9 cellular contexts compared by ENCODE assay signal in the genomic region with DNA sequence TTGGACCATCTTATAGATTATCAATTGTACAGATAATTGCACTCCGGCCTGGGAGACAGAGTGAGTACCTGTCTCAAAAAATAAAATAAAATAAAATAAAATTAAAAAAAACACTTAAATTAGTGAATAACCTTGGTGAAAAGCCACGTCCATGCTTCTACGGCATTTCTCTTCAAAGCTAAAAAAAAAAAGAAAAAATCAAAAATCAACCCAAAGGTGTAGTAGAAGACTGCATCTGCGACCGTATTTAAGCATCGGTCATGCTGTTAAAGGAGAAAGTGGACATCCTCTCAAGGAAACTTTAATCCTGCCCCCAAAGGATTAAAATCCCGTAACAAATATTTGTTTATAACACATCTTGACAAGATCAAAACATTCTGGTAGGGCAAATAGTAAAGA. TPM values are rescaled to one million over a fixed set of nuclear protein-coding genes. Genes with fewer than 3 reads are reported as not detected.
A peak's percentile ranks its signal among the peaks of the same experiment; 100 is the strongest.
DNase-seq lines count a peak whose midpoint lies in the region; ATAC-seq, FAIRE-seq and TF ChIP-seq lines count a peak whose summit lies in the region.
"Had no signal": no experiment of that assay in that cellular context is flagged by ENCODE, and none has a peak within 500 bp of the region (broad histone marks: within the 10 kb centered on the region; RNA-seq: fewer than 3 reads in every experiment).

No MANE protein-coding gene starts in this region.

- H3K4me1 Mint-ChIP-seq in T-helper 1 cell treated with Interleukin-12 subunit alpha and Interleukin-12 subunit beta and Interleukin-4 antibody, amounts not matched to agents 30 μg/mL and 1 μg/mL, for 36 hours (ENCODE audit: low read depth) = peaks cover 37% of the 10 kb centered on the region
- peaks cover 40% of the 10 kb centered on the region for H3K4me1 Mint-ChIP-seq in activated naive CD8-positive, alpha-beta T cell treated with anti-CD3 and anti-CD28 coated beads, Interleukin-2, amount 10 ng/mL, durations not matched to agents 7 days and 5 days

- H3K27me3 ChIP-seq in keratinocyte (ENCODE audit: control insufficient read depth, extremely low read depth, insufficient read depth, low read length) = no peaks in the 10 kb centered on the region

- peak overlapping the region; percentile 79 for H3K4me3 Mint-ChIP-seq in T-helper 1 cell treated with Interleukin-12 subunit alpha and Interleukin-12 subunit beta and Interleukin-4 antibody, amounts not matched to agents 30 μg/mL and 1 μg/mL, for 36 hours
- peak overlapping the region; percentile 96 for H3K4me3 Mint-ChIP-seq in activated naive CD8-positive, alpha-beta T cell treated with anti-CD3 and anti-CD28 coated beads, Interleukin-2, amount 10 ng/mL, durations not matched to agents 7 days and 5 days

- no peaks in the 10 kb centered on the region for H3K9me1 ChIP-seq in keratinocyte (ENCODE audit: control insufficient read depth, extremely low read depth, insufficient read depth, low read length)

- no peak for TF ChIP-seq CTCF in keratinocyte (optimal IDR thresholded peaks at IDR 0.05 in 1 of 3, IDR thresholded peaks at IDR 0.05 in 1 of 3, conservative IDR thresholded peaks at IDR 0.05 in 1 of 3; ENCODE audit: extremely low read depth in 1 of 3, insufficient read depth in 2 of 3, low read length in 3 of 3)

- DNase-seq in T-helper 1 cell (no peak), keratinocyte (ENCODE audit: low read depth, low spot score) (no peak), substantia nigra (lab: John Stamatoyannopoulos, UW) (no peak), superior temporal gyrus (ENCODE audit: extremely low spot score) (no peak), DMS114 treated with DMSO at 0.1 percent for 48 hours (lab: John Stamatoyannopoulos, UW; ENCODE audit: unreplicated experiment) (no peak), NCI-H524 (lab: John Stamatoyannopoulos, UW) (no peak)
- no peak for DNase-seq in activated naive CD8-positive, alpha-beta T cell treated with anti-CD3 and anti-CD28 coated beads, Interleukin-2, amount 10 ng/mL, durations not matched to agents 7 days and 5 days

- H3K36me3 Mint-ChIP-seq in T-helper 1 cell treated with Interleukin-12 subunit alpha and Interleukin-12 subunit beta and Interleukin-4 antibody, amounts not matched to agents 30 μg/mL and 1 μg/mL, for 36 hours (ENCODE audit: low read depth) = peaks cover 33% of the 10 kb centered on the region
- H3K36me3 Mint-ChIP-seq in activated naive CD8-positive, alpha-beta T cell treated with anti-CD3 and anti-CD28 coated beads, Interleukin-2, amount 10 ng/mL, durations not matched to agents 7 days and 5 days = peaks cover 34% of the 10 kb centered on the region

- peak overlapping the region; percentile 63 for H3K4me2 ChIP-seq in keratinocyte (ENCODE audit: control insufficient read depth, extremely low read depth, insufficient read depth, low read depth, low read length)

- peak overlapping the region; percentile 93 for H3K9ac ChIP-seq in keratinocyte (ENCODE audit: control insufficient read depth, extremely low read depth, insufficient read depth, low read length)

- peak overlapping the region; percentile 52 for H2AFZ ChIP-seq in keratinocyte (ENCODE audit: control insufficient read depth, low read length)

- POLR2A ChIA-PET in activated naive CD8-positive, alpha-beta T cell treated with anti-CD3 and anti-CD28 coated beads, Interleukin-2, amount 10 ng/mL, durations not matched to agents 7 days and 5 days (lab: Charles Lee) = interaction anchor here (0.6 to 3.3 kb wide), 18 partner anchors 12 to 171 kb away, joined by 3 to 114 read pairs (median 5); a partner anchor contains a TSS

- H3K27ac ChIP-seq in keratinocyte (ENCODE audit: control insufficient read depth, insufficient read depth, low read length) (peak overlapping the region; percentile 89), substantia nigra (ENCODE audit: low read depth, low read length, poor library complexity, severe bottlenecking) (peak overlapping the region; percentile 97)

- dilution Hi-C loops in keratinocyte (cut with MboI; ENCODE audit: extremely low pct_ligation_motif_present, low sequenced_read_pairs) = no loop called here

- no peaks in the 10 kb centered on the region for H3K9me3 Mint-ChIP-seq in T-helper 1 cell treated with Interleukin-12 subunit alpha and Interleukin-12 subunit beta and Interleukin-4 antibody, amounts not matched to agents 30 μg/mL and 1 μg/mL, for 36 hours
- H3K9me3 Mint-ChIP-seq in activated naive CD8-positive, alpha-beta T cell treated with anti-CD3 and anti-CD28 coated beads, Interleukin-2, amount 10 ng/mL, durations not matched to agents 7 days and 5 days = no peaks in the 10 kb centered on the region

- H3K4me1 ChIP-seq in keratinocyte (ENCODE audit: control insufficient read depth, extremely low read depth, insufficient read depth, low read length) = peaks cover 21% of the 10 kb centered on the region

- H4K20me1 ChIP-seq in keratinocyte (ENCODE audit: control insufficient read depth, extremely low read depth, insufficient read depth, low read length) = peaks cover 2% of the 10 kb centered on the region

- peaks cover 0 to 5% of the 10 kb centered on the region in 2 experiments for H3K36me3 ChIP-seq in keratinocyte (ENCODE audit: control insufficient read depth in 2 of 2, extremely low read depth in 1 of 2, insufficient read depth in 2 of 2, low read length in 2 of 2)

- H3K4me3 ChIP-seq in keratinocyte (ENCODE audit: control insufficient read depth in 2 of 3, extremely low read depth in 1 of 3, insufficient read depth in 2 of 3, low read depth in 1 of 3, low read length in 3 of 3) = peak overlapping the region; percentile 62 to 71 (median 67)

- H3K79me2 ChIP-seq in keratinocyte (ENCODE audit: control insufficient read depth, insufficient read depth, low read length) = peaks cover 38% of the 10 kb centered on the region

- no peak for ATAC-seq in activated naive CD8-positive, alpha-beta T cell treated with anti-CD3 and anti-CD28 coated beads, Interleukin-2, amount 10 ng/mL, durations not matched to agents 7 days and 5 days (ENCODE audit: low read depth)

- no peaks in the 10 kb centered on the region for H3K27me3 Mint-ChIP-seq in T-helper 1 cell treated with Interleukin-12 subunit alpha and Interleukin-12 subunit beta and Interleukin-4 antibody, amounts not matched to agents 30 μg/mL and 1 μg/mL, for 36 hours (ENCODE audit: low read depth)
- no peaks in the 10 kb centered on the region for H3K27me3 Mint-ChIP-seq in activated naive CD8-positive, alpha-beta T cell treated with anti-CD3 and anti-CD28 coated beads, Interleukin-2, amount 10 ng/mL, durations not matched to agents 7 days and 5 days

- peak overlapping the region; percentile 95 for H3K27ac Mint-ChIP-seq in T-helper 1 cell treated with Interleukin-12 subunit alpha and Interleukin-12 subunit beta and Interleukin-4 antibody, amounts not matched to agents 30 μg/mL and 1 μg/mL, for 36 hours
- peak overlapping the region; percentile 94 for H3K27ac Mint-ChIP-seq in activated naive CD8-positive, alpha-beta T cell treated with anti-CD3 and anti-CD28 coated beads, Interleukin-2, amount 10 ng/mL, durations not matched to agents 7 days and 5 days

- FAIRE-seq in keratinocyte (lab: Jason Lieb, UNC) = no peak
- FAIRE-seq: endometrium had no signal

- no peaks in the 10 kb centered on the region for H3K9me3 ChIP-seq in keratinocyte (ENCODE audit: control insufficient read depth, low read depth, low read length)

RNA-seq across cellular contexts. Expression of a gene that starts 0.3 kb away (rescaled TPM):
- 10 to 100 TPM; 83.6 to 86.7 TPM for total RNA-seq in activated naive CD8-positive, alpha-beta T cell treated with anti-CD3 and anti-CD28 coated beads, Interleukin-2, amount 10 ng/mL, durations not matched to agents 7 days and 5 days
- 8.6 to 18.0 TPM (median 18.0 TPM) in 3 replicates for polyA plus RNA-seq in keratinocyte
- polyA plus RNA-seq in keratinocyte (2011; ENCODE audit: low read depth) = 14.0 TPM
- polyA plus RNA-seq in keratinocyte (2011; cell fraction: cytosol; rRNA removed) = 10.4 and 12.3 TPM in 2 replicates
- 9.6 and 10.7 TPM in 2 replicates for polyA plus RNA-seq in keratinocyte (2011; cell fraction: nucleus; rRNA removed)
- polyA plus RNA-seq in keratinocyte (2012; ENCODE audit: low replicate concordance) = 10.6 and 17.0 TPM in 2 replicates
- polyA minus RNA-seq in keratinocyte = 14.3 to 23.3 TPM (median 21.4 TPM) in 3 replicates
- 32.8 TPM for polyA minus RNA-seq in keratinocyte (2011; cell fraction: cytosol; rRNA and poly(A)+ RNA removed)
- 11.1 and 14.6 TPM in 2 replicates for polyA minus RNA-seq in keratinocyte (2011; cell fraction: nucleus; rRNA and poly(A)+ RNA removed)
